ENCODE assay signal across 9 cellular contexts in genomic region chr11:71977743-71978418, GRCh38. TPM values are rescaled to one million over a fixed set of nuclear protein-coding genes. Genes with fewer than 3 reads are reported as not detected.
DNase-seq lines count a peak whose midpoint lies in the region; ATAC-seq and TF ChIP-seq lines count a peak whose summit lies in the region.
"Had no signal": no experiment of that assay in that cellular context is flagged by ENCODE, and none has a peak within 500 bp of the region (broad histone marks: within the 10 kb centered on the region; RNA-seq: fewer than 3 reads in every experiment).

No MANE protein-coding gene starts in this region.

- H3K4me3 Mint-ChIP-seq in activated naive CD8-positive, alpha-beta T cell treated with anti-CD3 and anti-CD28 coated beads, Interleukin-2, amount 50 U/mL, for 24 hours, result no peak overlapping the region
- H3K4me3 Mint-ChIP-seq: stimulated activated naive CD8-positive, alpha-beta T cell treated with anti-CD3 and anti-CD28 coated beads, Interleukin-15, Interleukin-2, amounts not matched to agents 100 ng/mL and 50 ng/mL, for 24 hours had no signal

- H3K36me3 ChIP-seq in sigmoid colon, result peaks cover 0 to 7% (median 0%) of the 10 kb centered on the region in 4 donors

- intact Hi-C loops in left cardiac atrium (cut with DNase I) (loop anchor here in 1 of 2 donors (10.0 kb wide), 1 partner anchor 167 kb away; no protein-coding TSS in a partner anchor), sigmoid colon (cut with DNase I) (loop anchor here (2.0 to 10.0 kb wide), 4 partner anchors 34 to 437 kb away; no protein-coding TSS in a partner anchor)

- H3K9me3 Mint-ChIP-seq in activated naive CD8-positive, alpha-beta T cell treated with anti-CD3 and anti-CD28 coated beads, Interleukin-2, amount 50 U/mL, for 24 hours, result no peaks in the 10 kb centered on the region
- H3K9me3 Mint-ChIP-seq: stimulated activated naive CD8-positive, alpha-beta T cell treated with anti-CD3 and anti-CD28 coated beads, Interleukin-15, Interleukin-2, amounts not matched to agents 100 ng/mL and 50 ng/mL, for 24 hours had no signal

- no peak for ATAC-seq in activated naive CD8-positive, alpha-beta T cell treated with anti-CD3 and anti-CD28 coated beads, Interleukin-2, amount 50 U/mL, for 24 hours
- peak; percentile 65 to 76 for ATAC-seq in left cardiac atrium

- H3K27ac Mint-ChIP-seq in activated naive CD8-positive, alpha-beta T cell treated with anti-CD3 and anti-CD28 coated beads, Interleukin-2, amount 50 U/mL, for 24 hours, result no peak overlapping the region
- H3K27ac Mint-ChIP-seq: stimulated activated naive CD8-positive, alpha-beta T cell treated with anti-CD3 and anti-CD28 coated beads, Interleukin-15, Interleukin-2, amounts not matched to agents 100 ng/mL and 50 ng/mL, for 24 hours had no signal

- CTCF ChIA-PET in RWPE1 (lab: Yijun Ruan, JAX), result interaction anchor here (0.5 to 1.8 kb wide), 9 partner anchors 12 to 1311 kb away, joined by 3 to 9 read pairs (median 4); no protein-coding TSS in a partner anchor

- H3K27ac ChIP-seq in RWPE1, result no peak overlapping the region
- peak overlapping the region in 1 of 4 donors; percentile 32 for H3K27ac ChIP-seq in sigmoid colon

- H3K9me3 ChIP-seq in sigmoid colon, result no peaks in the 10 kb centered on the region

- TF ChIP-seq CTCF in RWPE1 (conservative IDR thresholded peaks at IDR 0.05; ENCODE audit: low read depth), result peak; percentile 80
- TF ChIP-seq CTCF in sigmoid colon (IDR thresholded peaks at IDR 0.05), result peak; percentile 47 to 72 (median 67)

- peaks cover 3% of the 10 kb centered on the region for H3K4me1 Mint-ChIP-seq in activated naive CD8-positive, alpha-beta T cell treated with anti-CD3 and anti-CD28 coated beads, Interleukin-2, amount 50 U/mL, for 24 hours

- no peaks in the 10 kb centered on the region for H3K27me3 ChIP-seq in sigmoid colon

- DNase-seq in Daoy (ENCODE audit: low read depth) (peak; percentile 28), HS-5 (ENCODE audit: low read depth) (peak; percentile 32), RWPE1 (ENCODE audit: low spot score) (peak; percentile 29), left cardiac atrium (no peak), sigmoid colon (peak; percentile 68), ecto neural progenitor cell (ENCODE audit: low spot score) (no peak), NCI-H187 (lab: John Stamatoyannopoulos, UW) (no peak)
- DNase-seq in activated naive CD8-positive, alpha-beta T cell treated with anti-CD3 and anti-CD28 coated beads, Interleukin-2, amount 50 U/mL, for 24 hours, result peak; percentile 51

- TF ChIP-seq EP300 in sigmoid colon (IDR thresholded peaks at IDR 0.05), result no peak

- peaks cover 0 to 16% (median 4%) of the 10 kb centered on the region in 4 donors for H3K4me1 ChIP-seq in sigmoid colon

- H3K27me3 Mint-ChIP-seq in activated naive CD8-positive, alpha-beta T cell treated with anti-CD3 and anti-CD28 coated beads, Interleukin-2, amount 50 U/mL, for 24 hours, result no peaks in the 10 kb centered on the region
- H3K27me3 Mint-ChIP-seq: stimulated activated naive CD8-positive, alpha-beta T cell treated with anti-CD3 and anti-CD28 coated beads, Interleukin-15, Interleukin-2, amounts not matched to agents 100 ng/mL and 50 ng/mL, for 24 hours had no signal

- H3K36me3 Mint-ChIP-seq in activated naive CD8-positive, alpha-beta T cell treated with anti-CD3 and anti-CD28 coated beads, Interleukin-2, amount 50 U/mL, for 24 hours (ENCODE audit: low read depth), result peaks cover 6% of the 10 kb centered on the region

- TF ChIP-seq POLR2A in sigmoid colon (IDR thresholded peaks at IDR 0.05), result no peak

- H3K4me3 ChIP-seq in sigmoid colon, result no peak overlapping the region

- 49 to 51% methylated on average over 7 of the region's 7 CpGs for WGBS in sigmoid colon, 2 donors

- POLR2A ChIA-PET in RWPE1 (lab: Yijun Ruan, JAX; ENCODE audit: low non-redundant PET), result no interaction called here

RNA-seq across cellular contexts. Expression of gene IL18BP, which starts 20.8 kb away (rescaled TPM):
- total RNA-seq in Daoy (2014; rRNA removed; shearing (Covaris generic)), result 3.4 and 4.9 TPM in 2 replicates
- 1 to 10 TPM; 4.4 to 7.3 TPM for total RNA-seq in left cardiac atrium
- total RNA-seq in sigmoid colon, result 1 to 10 TPM; 2.5 to 7.5 (median 5.1) TPM
- polyA plus RNA-seq in sigmoid colon, result 10 to 100 TPM in 1 of 3 donors, 1 to 10 TPM in 2; 4.8 to 21.3 (median 6.0) TPM

RNA-seq across cellular contexts. Expression of gene RNF121, which starts 49.0 kb away (rescaled TPM):
- total RNA-seq in Daoy (2014; rRNA removed; shearing (Covaris generic)), result 30.6 and 33.9 TPM in 2 replicates
- 10 to 100 TPM; 25.9 to 26.9 TPM for total RNA-seq in left cardiac atrium
- total RNA-seq in sigmoid colon, result 10 to 100 TPM; 25.2 to 34.6 (median 25.3) TPM
- 10 to 100 TPM in 2 of 3 donors, 1 to 10 TPM in 1; 7.2 to 27.2 (median 11.3) TPM for polyA plus RNA-seq in sigmoid colon

RNA-seq across cellular contexts. Expression of gene XNDC1N, which starts 49.5 kb away (rescaled TPM):
- 4.0 and 8.6 TPM in 2 replicates for total RNA-seq in Daoy (2014; rRNA removed; shearing (Covaris generic))
- total RNA-seq in left cardiac atrium, result 1 to 10 TPM; 3.8 to 5.5 TPM
- 1 to 10 TPM; 6.3 to 10.0 (median 8.2) TPM for total RNA-seq in sigmoid colon
- polyA plus RNA-seq in sigmoid colon, result 1 to 10 TPM; 1.8 to 5.6 (median 1.8) TPM

Comparison
In these comparisons a context has a peak if more than half of its experiments do, and no peak if none do; other contexts are left out.
1. DNase-seq: peak in Daoy (single experiment), HS-5 (single experiment), RWPE1 (single experiment), activated naive CD8-positive, alpha-beta T cell treated with anti-CD3 and anti-CD28 coated beads, Interleukin-2, amount 50 U/mL, for 24 hours (single experiment) and sigmoid colon (single experiment); none in left cardiac atrium (single experiment), ecto neural progenitor cell (single experiment) and NCI-H187 (0 of 2).